Comparison of ENCODE assay signal across 8 cellular contexts in genomic region chr2:25700221-25700660, GRCh38. TPM values are rescaled to one million over a fixed set of nuclear protein-coding genes. Genes with fewer than 3 reads are reported as not detected.
A peak's percentile ranks its signal among the peaks of the same experiment; 100 is the strongest.
DNase-seq lines count a peak whose midpoint lies in the region; ATAC-seq lines count a peak whose summit lies in the region.

No MANE protein-coding gene starts in this region.

- no peak for ATAC-seq in GM21576 (IDR thresholded peaks at IDR 0.05; ENCODE audit: unreplicated experiment)
- ATAC-seq in GM21526 (IDR thresholded peaks at IDR 0.05; ENCODE audit: low FRiP score, unreplicated experiment), result no peak

- no peak overlapping the region for H3K4me3 ChIP-seq in Jurkat, Clone E6-1 (ENCODE audit: low read length)

- peak; percentile 13 for DNase-seq in SKM-1 treated with dmso at 0.1 percent for 144 hours (lab: John Stamatoyannopoulos, UW; ENCODE audit: unreplicated experiment)
- DNase-seq in SKM-1 (lab: John Stamatoyannopoulos, UW; ENCODE audit: unreplicated experiment), result no peak
- peak; percentile 22 for DNase-seq in Jurkat, Clone E6-1 (ENCODE audit: low read depth, low spot score)
- DNase-seq in SHP77 (lab: John Stamatoyannopoulos, UW), result peak; percentile 43 to 53
- DNase-seq in dedifferentiated amniotic fluid mesenchymal stem cell (ENCODE audit: extremely low spot score), result peak; percentile 46
- peak; percentile 19 for DNase-seq in mucosa of gallbladder (ENCODE audit: low spot score)

RNA-seq across cellular contexts. Expression of gene DTNB, which starts 26.9 kb away (rescaled TPM):
- polyA plus RNA-seq in Jurkat, Clone E6-1 (2012; ENCODE audit: insufficient read depth, insufficient read length), result 19.5 TPM
- 35.9 TPM for total RNA-seq in mucosa of gallbladder
